In the genomic region with DNA sequence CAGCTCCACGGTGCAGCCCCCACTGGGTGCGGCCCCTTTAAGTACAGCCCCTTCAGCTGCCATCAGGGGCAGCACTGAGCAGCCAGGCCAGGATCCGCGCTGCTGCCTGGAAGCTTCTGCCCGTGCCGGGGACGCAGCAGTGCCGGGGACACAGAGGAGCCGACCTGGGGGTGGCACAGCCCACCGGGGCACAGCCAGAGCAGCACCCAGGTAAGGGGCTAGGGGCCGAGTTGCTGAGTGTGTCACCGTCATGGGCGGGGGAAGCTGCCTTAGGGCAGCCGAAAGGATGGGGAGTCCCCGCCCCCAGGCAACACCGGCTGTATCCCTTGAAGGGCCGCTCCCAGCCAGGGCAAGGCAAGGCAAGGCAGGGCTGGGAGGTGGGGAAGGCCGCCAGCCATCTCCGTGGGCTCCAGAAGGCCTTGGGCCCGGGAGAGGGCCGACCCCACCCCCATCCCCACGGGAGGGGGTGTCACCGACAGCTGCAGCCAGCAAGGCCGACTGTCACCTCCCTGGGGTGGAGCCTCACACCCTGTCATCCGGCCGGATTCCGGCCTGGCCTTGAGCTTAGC, we compare ENCODE assay signal across 8 cellular contexts. TPM values are rescaled to one million over a fixed set of nuclear protein-coding genes. Genes with fewer than 3 reads are reported as not detected.
DNase-seq lines count a peak whose midpoint lies in the region; ATAC-seq, FAIRE-seq and TF ChIP-seq lines count a peak whose summit lies in the region.

AJM1 (plus strand) TSS at position 99 of the 569 bp plus-strand sequence. CDS start 1,937 bp downstream, outside the sequence.

- peak within 1 kb of the TSS; percentile 67 for H3K4me3 ChIP-seq in AG10803 (ENCODE audit: low read length)

- DNase-seq in AG10803 (ENCODE audit: low read depth), result peak; percentile 65
- peak; percentile 97 for DNase-seq in GM19239 (ENCODE audit: insufficient read length, low spot score)
- peak; percentile 33 for DNase-seq in NCI-H524 treated with DMSO at 0.1 percent for 48 hours (lab: John Stamatoyannopoulos, UW)
- DNase-seq in activated CD4-positive, alpha-beta T cell treated with anti-CD3 and anti-CD28 coated beads for 4 hours, result peak; percentile 71 to 75
- DNase-seq in cerebellum (ENCODE audit: low spot score), result peak; percentile 81
- DNase-seq in kidney glomerular epithelial cell (lab: John Stamatoyannopoulos, UW), result peak; percentile 38
- DNase-seq in stimulated activated CD4-positive, alpha-beta T cell treated with anti-CD3 and anti-CD28 coated beads, Interleukin-12 subunit alpha, Interleukin-12 subunit beta, amount 100 ng/mL, for 48 hours (ENCODE audit: low read depth in 2 of 3, low spot score in 1 of 3), result peak; percentile 65 to 78 (median 74)

- ATAC-seq in HG03432 (IDR thresholded peaks at IDR 0.05; ENCODE audit: unreplicated experiment), result peak; percentile 72

- TF ChIP-seq CTCF in AG10803 (conservative IDR thresholded peaks at IDR 0.05; ENCODE audit: low read length), result peak; percentile 73

- peak; percentile 90 for FAIRE-seq in GM19239 (lab: Jason Lieb, UNC)

RNA-seq across cellular contexts. Expression of gene AJM1, which starts in this region (rescaled TPM):
- 1.8 TPM for total RNA-seq in cerebellum

Comparison
In these comparisons a context has a peak if more than half of its experiments do, and no peak if none do; other contexts are left out.
1. Peak in every context shown above with its lines: DNase-seq, ATAC-seq and H3K4me3 ChIP-seq.
2. DNase-seq: peak in every context shown above with its lines; median percentile 97 in GM19239; 81 in cerebellum; 74 in stimulated activated CD4-positive, alpha-beta T cell treated with anti-CD3 and anti-CD28 coated beads, Interleukin-12 subunit alpha, Interleukin-12 subunit beta, amount 100 ng/mL, for 48 hours; 73 in activated CD4-positive, alpha-beta T cell treated with anti-CD3 and anti-CD28 coated beads for 4 hours; 65 in AG10803; 38 in kidney glomerular epithelial cell; 33 in NCI-H524 treated with DMSO at 0.1 percent for 48 hours.